1 cellular context compared by ENCODE assay signal in the genomic region with DNA sequence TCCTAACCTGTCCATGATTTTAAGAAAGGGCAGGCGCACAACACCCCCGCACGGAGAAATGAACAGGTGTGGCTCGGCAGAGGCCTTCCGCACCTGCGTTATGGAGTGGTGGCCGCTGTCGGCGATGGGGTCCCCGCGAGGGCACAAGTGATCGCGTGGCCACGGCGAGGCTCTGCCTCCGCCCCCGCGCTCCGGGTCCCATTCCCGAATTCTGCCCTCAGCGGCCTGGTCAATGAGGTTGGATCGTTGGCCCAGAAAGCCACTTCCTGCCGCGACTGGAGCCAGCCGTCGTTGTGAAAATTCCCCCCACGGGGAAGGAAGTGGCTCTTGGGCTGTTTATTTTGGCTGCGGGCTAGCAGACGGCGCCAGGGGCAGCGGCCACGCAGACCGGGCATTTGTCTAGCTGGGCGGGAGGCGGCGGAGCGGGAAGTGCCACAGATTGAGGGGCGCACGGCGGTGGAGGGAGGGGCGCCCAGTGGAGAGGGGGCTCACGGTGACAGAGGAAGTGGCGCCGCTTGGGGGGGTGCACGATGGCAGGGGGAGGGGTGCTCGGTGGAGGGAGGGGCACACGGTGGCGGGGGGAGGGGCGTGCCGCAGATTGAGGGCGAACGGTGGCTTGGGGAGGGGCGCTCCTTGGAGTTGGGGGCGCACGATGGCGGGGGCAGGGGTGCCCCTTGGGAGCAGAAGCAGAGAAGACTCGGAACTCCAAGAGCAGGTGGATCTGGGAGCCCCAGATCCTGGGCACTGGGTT.
TF ChIP-seq lines count a peak whose summit lies in the region.

No MANE protein-coding gene starts in this region.

TF ChIP-seq in K562, 482 proteins besides CTCF, POLR2A, EP300 and RAD21 (continued from another document):
- TF ChIP-seq EGR1 (conservative IDR thresholded peaks at IDR 0.05) (peak; percentile 19; the same call in 1 of the 2 replicates), TAF1 (IDR thresholded peaks at IDR 0.05; ENCODE audit: control insufficient read depth, extremely low read depth, insufficient read depth, low read length, severe bottlenecking) (no peak), BRCA1 (IDR thresholded peaks at IDR 0.05) (no peak), BRCA1 (CRISPR knock-in tag; IDR thresholded peaks at IDR 0.05) (no peak), SNIP1 (IDR thresholded peaks at IDR 0.05; ENCODE audit: low read depth) (no peak), KLF6 (CRISPR knock-in tag; IDR thresholded peaks at IDR 0.05; ENCODE audit: borderline replicate concordance) (no peak)
- TF ChIP-seq, protein P1, sequence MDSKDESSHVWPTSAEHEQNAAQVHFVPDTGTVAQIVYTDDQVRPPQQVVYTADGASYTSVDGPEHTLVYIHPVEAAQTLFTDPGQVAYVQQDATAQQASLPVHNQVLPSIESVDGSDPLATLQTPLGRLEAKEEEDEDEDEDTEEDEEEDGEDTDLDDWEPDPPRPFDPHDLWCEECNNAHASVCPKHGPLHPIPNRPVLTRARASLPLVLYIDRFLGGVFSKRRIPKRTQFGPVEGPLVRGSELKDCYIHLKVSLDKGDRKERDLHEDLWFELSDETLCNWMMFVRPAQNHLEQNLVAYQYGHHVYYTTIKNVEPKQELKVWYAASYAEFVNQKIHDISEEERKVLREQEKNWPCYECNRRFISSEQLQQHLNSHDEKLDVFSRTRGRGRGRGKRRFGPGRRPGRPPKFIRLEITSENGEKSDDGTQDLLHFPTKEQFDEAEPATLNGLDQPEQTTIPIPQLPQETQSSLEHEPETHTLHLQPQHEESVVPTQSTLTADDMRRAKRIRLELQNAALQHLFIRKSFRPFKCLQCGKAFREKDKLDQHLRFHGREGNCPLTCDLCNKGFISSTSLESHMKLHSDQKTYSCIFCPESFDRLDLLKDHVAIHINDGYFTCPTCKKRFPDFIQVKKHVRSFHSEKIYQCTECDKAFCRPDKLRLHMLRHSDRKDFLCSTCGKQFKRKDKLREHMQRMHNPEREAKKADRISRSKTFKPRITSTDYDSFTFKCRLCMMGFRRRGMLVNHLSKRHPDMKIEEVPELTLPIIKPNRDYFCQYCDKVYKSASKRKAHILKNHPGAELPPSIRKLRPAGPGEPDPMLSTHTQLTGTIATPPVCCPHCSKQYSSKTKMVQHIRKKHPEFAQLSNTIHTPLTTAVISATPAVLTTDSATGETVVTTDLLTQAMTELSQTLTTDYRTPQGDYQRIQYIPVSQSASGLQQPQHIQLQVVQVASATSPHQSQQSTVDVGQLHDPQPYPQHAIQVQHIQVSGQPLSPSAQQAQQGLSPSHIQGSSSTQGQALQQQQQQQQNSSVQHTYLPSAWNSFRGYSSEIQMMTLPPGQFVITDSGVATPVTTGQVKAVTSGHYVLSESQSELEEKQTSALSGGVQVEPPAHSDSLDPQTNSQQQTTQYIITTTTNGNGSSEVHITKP (IDR thresholded peaks at IDR 0.05; ENCODE audit: partially characterized antibody) = no peak
- TF ChIP-seq, protein P2, sequence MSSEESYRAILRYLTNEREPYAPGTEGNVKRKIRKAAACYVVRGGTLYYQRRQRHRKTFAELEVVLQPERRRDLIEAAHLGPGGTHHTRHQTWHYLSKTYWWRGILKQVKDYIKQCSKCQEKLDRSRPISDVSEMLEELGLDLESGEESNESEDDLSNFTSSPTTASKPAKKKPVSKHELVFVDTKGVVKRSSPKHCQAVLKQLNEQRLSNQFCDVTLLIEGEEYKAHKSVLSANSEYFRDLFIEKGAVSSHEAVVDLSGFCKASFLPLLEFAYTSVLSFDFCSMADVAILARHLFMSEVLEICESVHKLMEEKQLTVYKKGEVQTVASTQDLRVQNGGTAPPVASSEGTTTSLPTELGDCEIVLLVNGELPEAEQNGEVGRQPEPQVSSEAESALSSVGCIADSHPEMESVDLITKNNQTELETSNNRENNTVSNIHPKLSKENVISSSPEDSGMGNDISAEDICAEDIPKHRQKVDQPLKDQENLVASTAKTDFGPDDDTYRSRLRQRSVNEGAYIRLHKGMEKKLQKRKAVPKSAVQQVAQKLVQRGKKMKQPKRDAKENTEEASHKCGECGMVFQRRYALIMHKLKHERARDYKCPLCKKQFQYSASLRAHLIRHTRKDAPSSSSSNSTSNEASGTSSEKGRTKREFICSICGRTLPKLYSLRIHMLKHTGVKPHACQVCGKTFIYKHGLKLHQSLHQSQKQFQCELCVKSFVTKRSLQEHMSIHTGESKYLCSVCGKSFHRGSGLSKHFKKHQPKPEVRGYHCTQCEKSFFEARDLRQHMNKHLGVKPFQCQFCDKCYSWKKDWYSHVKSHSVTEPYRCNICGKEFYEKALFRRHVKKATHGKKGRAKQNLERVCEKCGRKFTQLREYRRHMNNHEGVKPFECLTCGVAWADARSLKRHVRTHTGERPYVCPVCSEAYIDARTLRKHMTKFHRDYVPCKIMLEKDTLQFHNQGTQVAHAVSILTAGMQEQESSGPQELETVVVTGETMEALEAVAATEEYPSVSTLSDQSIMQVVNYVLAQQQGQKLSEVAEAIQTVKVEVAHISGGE (CRISPR knock-in tag; IDR thresholded peaks at IDR 0.05) = peak in 1 of 3 experiments; percentile 54; a peak in 1 of 6 replicates
